ENCODE assay signal across 26 cellular contexts in genomic region chr1:116428600-116428999, GRCh38.
"Had no signal": no experiment of that assay in that cellular context is flagged by ENCODE, and none has a peak within 500 bp of the region (broad histone marks: within the 10 kb centered on the region; RNA-seq: fewer than 3 reads in every experiment).

No MANE protein-coding gene starts in this region.

- H3K4me2 ChIP-seq: hepatocyte, neural progenitor cell had no signal

- ATAC-seq: effector memory CD8-positive, alpha-beta T cell; gastrocnemius medialis; left lobe of liver; mucosa of descending colon; natural killer cell treated with Interleukin-12 subunit alpha and Interleukin-12 subunit beta and Interleukin-15 and Interleukin-18, amount 100 ng/mL, for 72 hours; stimulated activated effector memory CD8-positive, alpha-beta T cell treated with anti-CD3 and anti-CD28 coated beads, Interleukin-12 subunit alpha, Interleukin-12 subunit beta, amount 100 ng/mL, for 72 hours had no signal

- H3K36me3 ChIP-seq: gastrocnemius medialis, neural progenitor cell, prostate gland, right atrium auricular region, sigmoid colon, stomach, thyroid gland, vagina had no signal

- H3K9me3 Mint-ChIP-seq: effector memory CD8-positive, alpha-beta T cell; mesothelial cell of epicardium; naive B cell; natural killer cell treated with Interleukin-12 subunit alpha and Interleukin-12 subunit beta and Interleukin-15 and Interleukin-18, amount 100 ng/mL, for 72 hours; neural progenitor cell; stimulated activated effector memory CD8-positive, alpha-beta T cell treated with anti-CD3 and anti-CD28 coated beads, Interleukin-12 subunit alpha, Interleukin-12 subunit beta, amount 100 ng/mL, for 72 hours had no signal

- DNase-seq: cortex of kidney; effector memory CD8-positive, alpha-beta T cell; foreskin fibroblast; gastrocnemius medialis; head of caudate nucleus; kidney; mesenchymal stem cell; mucosa of descending colon; naive B cell; nucleus accumbens; sigmoid colon; stimulated activated CD4-positive, alpha-beta T cell treated with anti-CD3 and anti-CD28 coated beads, Interleukin-2, amount 100 ng/mL, for 24 hours; stimulated activated CD4-positive, alpha-beta T cell treated with anti-CD3 and anti-CD28 coated beads, Interleukin-4, amount 100 ng/mL, for 24 hours; stimulated activated naive CD4-positive, alpha-beta T cell treated with Interleukin-2 at 50 U/mL for 16 hours; stomach; thyroid gland; trophoblast cell had no signal

- H3K27me3 ChIP-seq: gastrocnemius medialis, hepatocyte, neural progenitor cell, right atrium auricular region, sigmoid colon, stomach, thyroid gland, vagina had no signal

- H3K4me1 Mint-ChIP-seq: naive B cell, neural progenitor cell had no signal

- FAIRE-seq: kidney had no signal

- H3K27ac Mint-ChIP-seq: effector memory CD8-positive, alpha-beta T cell; mesothelial cell of epicardium; naive B cell; natural killer cell treated with Interleukin-12 subunit alpha and Interleukin-12 subunit beta and Interleukin-15 and Interleukin-18, amount 100 ng/mL, for 72 hours; neural progenitor cell; stimulated activated effector memory CD8-positive, alpha-beta T cell treated with anti-CD3 and anti-CD28 coated beads, Interleukin-12 subunit alpha, Interleukin-12 subunit beta, amount 100 ng/mL, for 72 hours had no signal

- H3K79me2 ChIP-seq: hepatocyte had no signal

- H3K4me1 ChIP-seq: prostate gland, sigmoid colon, stomach, vagina had no signal

- H3K4me3 ChIP-seq: gastrocnemius medialis, hepatocyte, mucosa of descending colon, neural progenitor cell, prostate gland, right atrium auricular region, sigmoid colon, stomach, thyroid gland, vagina had no signal

- H2AFZ ChIP-seq: hepatocyte, neural progenitor cell had no signal

- H3K4me3 Mint-ChIP-seq: effector memory CD8-positive, alpha-beta T cell; mesothelial cell of epicardium; naive B cell; natural killer cell treated with Interleukin-12 subunit alpha and Interleukin-12 subunit beta and Interleukin-15 and Interleukin-18, amount 100 ng/mL, for 72 hours; neural progenitor cell; stimulated activated effector memory CD8-positive, alpha-beta T cell treated with anti-CD3 and anti-CD28 coated beads, Interleukin-12 subunit alpha, Interleukin-12 subunit beta, amount 100 ng/mL, for 72 hours had no signal

- H3K36me3 Mint-ChIP-seq: mesothelial cell of epicardium; naive B cell; natural killer cell treated with Interleukin-12 subunit alpha and Interleukin-12 subunit beta and Interleukin-15 and Interleukin-18, amount 100 ng/mL, for 72 hours; neural progenitor cell; stimulated activated effector memory CD8-positive, alpha-beta T cell treated with anti-CD3 and anti-CD28 coated beads, Interleukin-12 subunit alpha, Interleukin-12 subunit beta, amount 100 ng/mL, for 72 hours had no signal

- H3K9ac ChIP-seq: neural progenitor cell had no signal

- H3K9me3 ChIP-seq: gastrocnemius medialis, mucosa of descending colon, prostate gland, right atrium auricular region, sigmoid colon, stomach, thyroid gland, vagina had no signal

- H3K27ac ChIP-seq: gastrocnemius medialis, hepatocyte, neural progenitor cell, prostate gland, right atrium auricular region, sigmoid colon, stomach, thyroid gland, vagina had no signal
